ENCODE assay signal across 9 cellular contexts in the genomic region with DNA sequence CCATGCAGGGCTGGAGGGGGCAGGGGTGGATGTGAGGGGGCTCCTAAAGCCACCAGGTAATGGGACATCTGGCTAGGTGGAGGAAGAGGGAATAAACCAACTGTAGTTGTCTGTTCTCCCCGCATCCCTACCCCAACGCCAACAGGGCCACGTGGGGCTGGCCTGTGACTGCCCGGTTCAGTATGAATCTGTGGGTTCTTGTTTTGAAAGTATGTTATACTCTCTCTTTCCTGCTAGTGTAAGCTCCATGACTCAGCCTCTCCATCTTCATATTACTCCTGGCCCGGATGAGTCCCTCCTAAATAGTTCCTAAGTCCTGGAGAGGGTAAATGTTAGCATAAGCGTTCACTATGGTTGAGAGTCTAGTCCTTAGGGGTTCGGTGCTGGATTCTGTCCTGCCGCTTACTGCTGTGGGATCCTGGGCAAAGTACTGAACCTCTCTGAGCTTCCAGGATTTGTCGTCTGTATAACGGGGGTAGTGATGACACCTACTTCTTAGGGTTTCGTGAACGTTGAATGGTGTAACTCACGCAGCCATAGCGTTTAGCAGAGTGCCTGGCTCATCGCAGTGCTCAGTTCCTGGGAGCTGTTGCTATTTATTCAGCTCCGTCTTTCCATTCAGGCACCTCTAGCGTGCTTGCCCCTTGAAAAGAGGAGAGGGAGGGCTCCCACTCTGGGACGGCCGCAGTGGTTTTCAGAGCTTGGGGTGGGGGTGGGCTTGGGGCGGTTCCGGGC. TPM values are rescaled to one million over a fixed set of nuclear protein-coding genes. Genes with fewer than 3 reads are reported as not detected.
DNase-seq lines count a peak whose midpoint lies in the region; ATAC-seq and TF ChIP-seq lines count a peak whose summit lies in the region.
"Had no signal": no experiment of that assay in that cellular context is flagged by ENCODE, and none has a peak within 500 bp of the region (broad histone marks: within the 10 kb centered on the region; RNA-seq: fewer than 3 reads in every experiment).

No MANE protein-coding gene starts in this region.

- peaks cover 0 to 98% (median 62%) of the 10 kb centered on the region in 3 donors for H3K27me3 ChIP-seq in stomach

- TF ChIP-seq CTCF in WI38 (IDR thresholded peaks at IDR 0.05; ENCODE audit: low read depth, low read length) (no peak), stomach (IDR thresholded peaks at IDR 0.05) (no peak), GM13977 (IDR thresholded peaks at IDR 0.05; ENCODE audit: extremely low read depth, insufficient read depth, missing control alignments) (no peak)

- in situ Hi-C loops in GM13977 (cut with MboI; ENCODE audit: low pct_unique_long_range_greater_than_20kb, low sequenced_read_pairs, unreplicated experiment): no loop called here

- peak; percentile 22 for ATAC-seq in activated CD4-positive, CD25-positive, alpha-beta regulatory T cell treated with anti-CD3 and anti-CD28 coated beads, Interleukin-2, amount 50 U/mL, for 24 hours
- ATAC-seq in HG03354 (IDR thresholded peaks at IDR 0.05; ENCODE audit: poor library complexity, severe bottlenecking, unreplicated experiment) (no peak), GM18520 (IDR thresholded peaks at IDR 0.05; ENCODE audit: unreplicated experiment) (no peak)

- H3K27ac ChIP-seq in stomach: no peak overlapping the region

- intact Hi-C loops in stomach (cut with DNase I; ENCODE audit: low total_unique reads): loop anchor here (5.0 kb wide), 1 partner anchor 498 kb away; no protein-coding TSS in a partner anchor

- 26 to 32% (median 31%) methylated on average over 21 of the region's 21 CpGs for WGBS in stomach, 5 donors

- no peaks in the 10 kb centered on the region for H3K36me3 ChIP-seq in stomach

- no peak for TF ChIP-seq POLR2A in stomach (IDR thresholded peaks at IDR 0.05)

- peaks cover 13 to 33% (median 24%) of the 10 kb centered on the region in 4 donors for H3K4me1 ChIP-seq in stomach
- H3K4me1 ChIP-seq: Caco-2 had no signal

- H3K9me3 ChIP-seq in iPS-18c (ENCODE audit: control insufficient read depth, insufficient read depth, low read length): no peaks in the 10 kb centered on the region
- H3K9me3 ChIP-seq in stomach: no peaks in the 10 kb centered on the region
- H3K9me3 ChIP-seq: Caco-2 had no signal

- DNase-seq in activated CD4-positive, CD25-positive, alpha-beta regulatory T cell treated with anti-CD3 and anti-CD28 coated beads, Interleukin-2, amount 50 U/mL, for 72 hours: no peak
- no peak for DNase-seq in stomach
- no peak for DNase-seq in GM13977 (ENCODE audit: low spot score)

- H3K4me3 ChIP-seq in WI38 (ENCODE audit: low read depth, low read length) (peak overlapping the region; percentile 22), iPS-18c (ENCODE audit: insufficient read depth, low read depth, low read length) (peak overlapping the region; percentile 28; the same call in 1 of the 2 replicates), stomach (peak overlapping the region; percentile 37 to 50 (median 44))

- TF ChIP-seq EP300 in stomach (IDR thresholded peaks at IDR 0.05): no peak

RNA-seq across cellular contexts. Expression of a gene that starts 28.8 kb away (rescaled TPM):
- total RNA-seq in stomach: under 1 TPM in 1 of 5 donors, not detected in 4; 0.18 TPM
- not detected for polyA plus RNA-seq in stomach

Comparison
In these comparisons a context has a peak if more than half of its experiments do, and no peak if none do; other contexts are left out.
1. ATAC-seq: peak in activated CD4-positive, CD25-positive, alpha-beta regulatory T cell treated with anti-CD3 and anti-CD28 coated beads, Interleukin-2, amount 50 U/mL, for 24 hours (2 of 2); none in HG03354 (single experiment) and GM18520 (single experiment).
2. Peak in every context shown above with its lines, with median percentiles within 50 percentile points of each other: H3K4me3 ChIP-seq.